ENCODE assay signal across 1 cellular context in the genomic region with DNA sequence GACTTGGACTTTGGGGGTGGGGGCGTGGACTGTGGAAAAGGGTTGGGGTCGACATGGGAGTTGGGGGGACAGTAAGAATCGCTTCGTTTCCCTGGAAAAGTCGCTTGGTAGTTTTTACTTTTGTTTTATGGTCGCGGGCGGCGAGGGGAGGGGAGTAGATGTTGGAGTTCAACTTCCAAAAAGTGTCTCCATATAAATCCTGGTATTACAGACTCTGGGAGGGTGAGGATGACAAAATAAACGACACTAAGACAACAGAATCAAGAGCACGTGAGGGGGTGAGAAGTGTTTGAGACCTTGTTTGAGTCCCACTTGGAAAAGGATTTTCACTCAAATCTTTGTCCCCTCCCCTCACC.
TF ChIP-seq lines count a peak whose summit lies in the region.

No MANE protein-coding gene starts in this region.

TF ChIP-seq in H1, 55 proteins besides CTCF, POLR2A, EP300 and RAD21 (continued from another document):
- TF ChIP-seq, protein P1, sequence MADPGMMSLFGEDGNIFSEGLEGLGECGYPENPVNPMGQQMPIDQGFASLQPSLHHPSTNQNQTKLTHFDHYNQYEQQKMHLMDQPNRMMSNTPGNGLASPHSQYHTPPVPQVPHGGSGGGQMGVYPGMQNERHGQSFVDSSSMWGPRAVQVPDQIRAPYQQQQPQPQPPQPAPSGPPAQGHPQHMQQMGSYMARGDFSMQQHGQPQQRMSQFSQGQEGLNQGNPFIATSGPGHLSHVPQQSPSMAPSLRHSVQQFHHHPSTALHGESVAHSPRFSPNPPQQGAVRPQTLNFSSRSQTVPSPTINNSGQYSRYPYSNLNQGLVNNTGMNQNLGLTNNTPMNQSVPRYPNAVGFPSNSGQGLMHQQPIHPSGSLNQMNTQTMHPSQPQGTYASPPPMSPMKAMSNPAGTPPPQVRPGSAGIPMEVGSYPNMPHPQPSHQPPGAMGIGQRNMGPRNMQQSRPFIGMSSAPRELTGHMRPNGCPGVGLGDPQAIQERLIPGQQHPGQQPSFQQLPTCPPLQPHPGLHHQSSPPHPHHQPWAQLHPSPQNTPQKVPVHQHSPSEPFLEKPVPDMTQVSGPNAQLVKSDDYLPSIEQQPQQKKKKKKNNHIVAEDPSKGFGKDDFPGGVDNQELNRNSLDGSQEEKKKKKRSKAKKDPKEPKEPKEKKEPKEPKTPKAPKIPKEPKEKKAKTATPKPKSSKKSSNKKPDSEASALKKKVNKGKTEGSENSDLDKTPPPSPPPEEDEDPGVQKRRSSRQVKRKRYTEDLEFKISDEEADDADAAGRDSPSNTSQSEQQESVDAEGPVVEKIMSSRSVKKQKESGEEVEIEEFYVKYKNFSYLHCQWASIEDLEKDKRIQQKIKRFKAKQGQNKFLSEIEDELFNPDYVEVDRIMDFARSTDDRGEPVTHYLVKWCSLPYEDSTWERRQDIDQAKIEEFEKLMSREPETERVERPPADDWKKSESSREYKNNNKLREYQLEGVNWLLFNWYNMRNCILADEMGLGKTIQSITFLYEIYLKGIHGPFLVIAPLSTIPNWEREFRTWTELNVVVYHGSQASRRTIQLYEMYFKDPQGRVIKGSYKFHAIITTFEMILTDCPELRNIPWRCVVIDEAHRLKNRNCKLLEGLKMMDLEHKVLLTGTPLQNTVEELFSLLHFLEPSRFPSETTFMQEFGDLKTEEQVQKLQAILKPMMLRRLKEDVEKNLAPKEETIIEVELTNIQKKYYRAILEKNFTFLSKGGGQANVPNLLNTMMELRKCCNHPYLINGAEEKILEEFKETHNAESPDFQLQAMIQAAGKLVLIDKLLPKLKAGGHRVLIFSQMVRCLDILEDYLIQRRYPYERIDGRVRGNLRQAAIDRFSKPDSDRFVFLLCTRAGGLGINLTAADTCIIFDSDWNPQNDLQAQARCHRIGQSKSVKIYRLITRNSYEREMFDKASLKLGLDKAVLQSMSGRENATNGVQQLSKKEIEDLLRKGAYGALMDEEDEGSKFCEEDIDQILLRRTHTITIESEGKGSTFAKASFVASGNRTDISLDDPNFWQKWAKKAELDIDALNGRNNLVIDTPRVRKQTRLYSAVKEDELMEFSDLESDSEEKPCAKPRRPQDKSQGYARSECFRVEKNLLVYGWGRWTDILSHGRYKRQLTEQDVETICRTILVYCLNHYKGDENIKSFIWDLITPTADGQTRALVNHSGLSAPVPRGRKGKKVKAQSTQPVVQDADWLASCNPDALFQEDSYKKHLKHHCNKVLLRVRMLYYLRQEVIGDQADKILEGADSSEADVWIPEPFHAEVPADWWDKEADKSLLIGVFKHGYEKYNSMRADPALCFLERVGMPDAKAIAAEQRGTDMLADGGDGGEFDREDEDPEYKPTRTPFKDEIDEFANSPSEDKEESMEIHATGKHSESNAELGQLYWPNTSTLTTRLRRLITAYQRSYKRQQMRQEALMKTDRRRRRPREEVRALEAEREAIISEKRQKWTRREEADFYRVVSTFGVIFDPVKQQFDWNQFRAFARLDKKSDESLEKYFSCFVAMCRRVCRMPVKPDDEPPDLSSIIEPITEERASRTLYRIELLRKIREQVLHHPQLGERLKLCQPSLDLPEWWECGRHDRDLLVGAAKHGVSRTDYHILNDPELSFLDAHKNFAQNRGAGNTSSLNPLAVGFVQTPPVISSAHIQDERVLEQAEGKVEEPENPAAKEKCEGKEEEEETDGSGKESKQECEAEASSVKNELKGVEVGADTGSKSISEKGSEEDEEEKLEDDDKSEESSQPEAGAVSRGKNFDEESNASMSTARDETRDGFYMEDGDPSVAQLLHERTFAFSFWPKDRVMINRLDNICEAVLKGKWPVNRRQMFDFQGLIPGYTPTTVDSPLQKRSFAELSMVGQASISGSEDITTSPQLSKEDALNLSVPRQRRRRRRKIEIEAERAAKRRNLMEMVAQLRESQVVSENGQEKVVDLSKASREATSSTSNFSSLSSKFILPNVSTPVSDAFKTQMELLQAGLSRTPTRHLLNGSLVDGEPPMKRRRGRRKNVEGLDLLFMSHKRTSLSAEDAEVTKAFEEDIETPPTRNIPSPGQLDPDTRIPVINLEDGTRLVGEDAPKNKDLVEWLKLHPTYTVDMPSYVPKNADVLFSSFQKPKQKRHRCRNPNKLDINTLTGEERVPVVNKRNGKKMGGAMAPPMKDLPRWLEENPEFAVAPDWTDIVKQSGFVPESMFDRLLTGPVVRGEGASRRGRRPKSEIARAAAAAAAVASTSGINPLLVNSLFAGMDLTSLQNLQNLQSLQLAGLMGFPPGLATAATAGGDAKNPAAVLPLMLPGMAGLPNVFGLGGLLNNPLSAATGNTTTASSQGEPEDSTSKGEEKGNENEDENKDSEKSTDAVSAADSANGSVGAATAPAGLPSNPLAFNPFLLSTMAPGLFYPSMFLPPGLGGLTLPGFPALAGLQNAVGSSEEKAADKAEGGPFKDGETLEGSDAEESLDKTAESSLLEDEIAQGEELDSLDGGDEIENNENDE (IDR thresholded peaks at IDR 0.05; ENCODE audit: insufficient replicate concordance, low read length), result no peak
- no peak for TF ChIP-seq CHD1 (IDR thresholded peaks at IDR 0.05; ENCODE audit: low read depth, low read length)
- no peak for TF ChIP-seq EZH2 (IDR thresholded peaks at IDR 0.05; ENCODE audit: low read depth, low read length, severe bottlenecking)
- no peak for TF ChIP-seq RXRA (IDR thresholded peaks at IDR 0.05; ENCODE audit: insufficient read depth, low read depth, low read length)
- TF ChIP-seq, protein P2, sequence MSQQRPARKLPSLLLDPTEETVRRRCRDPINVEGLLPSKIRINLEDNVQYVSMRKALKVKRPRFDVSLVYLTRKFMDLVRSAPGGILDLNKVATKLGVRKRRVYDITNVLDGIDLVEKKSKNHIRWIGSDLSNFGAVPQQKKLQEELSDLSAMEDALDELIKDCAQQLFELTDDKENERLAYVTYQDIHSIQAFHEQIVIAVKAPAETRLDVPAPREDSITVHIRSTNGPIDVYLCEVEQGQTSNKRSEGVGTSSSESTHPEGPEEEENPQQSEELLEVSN (IDR thresholded peaks at IDR 0.05), result no peak
- no peak for TF ChIP-seq TCF12 (IDR thresholded peaks at IDR 0.05; ENCODE audit: low read depth, low read length)
- no peak for TF ChIP-seq SP2 (IDR thresholded peaks at IDR 0.05; ENCODE audit: low read length)
- no peak for TF ChIP-seq SP4 (IDR thresholded peaks at IDR 0.05; ENCODE audit: low read length)
- no peak for TF ChIP-seq CHD2 (IDR thresholded peaks at IDR 0.05; ENCODE audit: low read length)
